1 cellular context compared by ENCODE assay signal in genomic region chr10:104121485-104122272, GRCh38.
TF ChIP-seq lines count a peak whose summit lies in the region.

Gene SFR1 (plus strand): TSS chr10:104122171. CDS start chr10:104122184, 13 bp downstream.

TF ChIP-seq in HepG2, 621 proteins besides CTCF, POLR2A, EP300 and RAD21 (continued from another document and continues in another):
- TF ChIP-seq ZBED4 (CRISPR knock-in tag; IDR thresholded peaks at IDR 0.05; ENCODE audit: borderline replicate concordance) = no peak
- peak; percentile 93 for TF ChIP-seq TEAD3 (CRISPR knock-in tag; optimal IDR thresholded peaks at IDR 0.05; ENCODE audit: borderline replicate concordance)
- TF ChIP-seq DNMT1 (CRISPR knock-in tag; IDR thresholded peaks at IDR 0.05) = no peak
- TF ChIP-seq SATB2 (CRISPR knock-in tag; IDR thresholded peaks at IDR 0.05) = no peak
- peak; percentile 54; the same call in 1 of the 2 replicates for TF ChIP-seq SIX4 (CRISPR knock-in tag; IDR thresholded peaks at IDR 0.05)
- TF ChIP-seq ZNF850 (CRISPR knock-in tag; conservative IDR thresholded peaks at IDR 0.05) = 0 out of 2 replicates have a peak, but pooled peaks have one; percentile 39
- TF ChIP-seq ZNF451 (CRISPR knock-in tag; IDR thresholded peaks at IDR 0.05) = peak; percentile 67; the same call in 1 of the 2 replicates
- peak; percentile 74 for TF ChIP-seq ARID4A (CRISPR knock-in tag; IDR thresholded peaks at IDR 0.05; ENCODE audit: borderline replicate concordance)
- TF ChIP-seq ZSCAN21 (CRISPR knock-in tag; IDR thresholded peaks at IDR 0.05; ENCODE audit: borderline replicate concordance) = 0 out of 2 replicates have a peak, but pooled peaks have one; percentile 29
- TF ChIP-seq ZNF691 (CRISPR knock-in tag; IDR thresholded peaks at IDR 0.05; ENCODE audit: borderline replicate concordance, low read depth) = peak; percentile 56; the same call in 1 of the 2 replicates
- TF ChIP-seq SNRNP70 (IDR thresholded peaks at IDR 0.05; ENCODE audit: low read depth, low read length) = no peak
- peak; percentile 87; the same call in 1 of the 2 replicates for TF ChIP-seq SIN3A (IDR thresholded peaks at IDR 0.05; ENCODE audit: borderline replicate concordance, low read depth, low read length)
- 0 out of 2 replicates have a peak, but pooled peaks have one; percentile 80 for TF ChIP-seq MTF2 (CRISPR knock-in tag; IDR thresholded peaks at IDR 0.05; ENCODE audit: borderline replicate concordance)
- no peak for TF ChIP-seq NFE2L2 (IDR thresholded peaks at IDR 0.05; ENCODE audit: low read length)
- TF ChIP-seq IRX3 (CRISPR knock-in tag; IDR thresholded peaks at IDR 0.05; ENCODE audit: borderline replicate concordance, low read depth) = 0 out of 2 replicates have a peak, but pooled peaks have one; percentile 63
- TF ChIP-seq CBX2 (IDR thresholded peaks at IDR 0.05; ENCODE audit: low read depth, low read length) = no peak
- 0 out of 2 replicates have a peak, but pooled peaks have one; percentile 47 for TF ChIP-seq CBX2 (CRISPR knock-in tag; IDR thresholded peaks at IDR 0.05; ENCODE audit: low read depth)
- peak; percentile 71 for TF ChIP-seq ETV6 (CRISPR knock-in tag; conservative IDR thresholded peaks at IDR 0.05)
- 0 out of 2 replicates have a peak, but pooled peaks have one; percentile 29 for TF ChIP-seq ZNF614 (CRISPR knock-in tag; IDR thresholded peaks at IDR 0.05; ENCODE audit: borderline replicate concordance)
- TF ChIP-seq ZSCAN9 (CRISPR knock-in tag; IDR thresholded peaks at IDR 0.05; ENCODE audit: borderline replicate concordance) = peak; percentile 70; the same call in 1 of the 2 replicates
- no peak for TF ChIP-seq ZNF337 (CRISPR knock-in tag; IDR thresholded peaks at IDR 0.05; ENCODE audit: borderline replicate concordance, low read depth)
- no peak; the same call in none of the 2 replicates for TF ChIP-seq HDAC2 (CRISPR knock-in tag; IDR thresholded peaks at IDR 0.05)
- 0 out of 2 replicates have a peak, but pooled peaks have one; percentile 43 for TF ChIP-seq EEA1 (CRISPR knock-in tag; IDR thresholded peaks at IDR 0.05; ENCODE audit: borderline replicate concordance)
- no peak for TF ChIP-seq ZNF879 (CRISPR knock-in tag; IDR thresholded peaks at IDR 0.05)
- TF ChIP-seq MXD3 (CRISPR knock-in tag; IDR thresholded peaks at IDR 0.05) = peak; percentile 61; the same call in 1 of the 2 replicates
- peak; percentile 72; the same call in 1 of the 2 replicates for TF ChIP-seq ZNF891 (CRISPR knock-in tag; IDR thresholded peaks at IDR 0.05)
- no peak for TF ChIP-seq ZSCAN29 (CRISPR knock-in tag; conservative IDR thresholded peaks at IDR 0.05)
- TF ChIP-seq NR2F1 (CRISPR knock-in tag; IDR thresholded peaks at IDR 0.05) = no peak
- 0 out of 2 replicates have a peak, but pooled peaks have one; percentile 29 for TF ChIP-seq PATZ1 (CRISPR knock-in tag; IDR thresholded peaks at IDR 0.05)
- peak; percentile 85 for TF ChIP-seq ZNF670 (CRISPR knock-in tag; IDR thresholded peaks at IDR 0.05; ENCODE audit: borderline replicate concordance)
- TF ChIP-seq TCF12 (IDR thresholded peaks at IDR 0.05) = no peak
- TF ChIP-seq TCF12 (CRISPR knock-in tag; IDR thresholded peaks at IDR 0.05) = no peak
- TF ChIP-seq ZNF562 (CRISPR knock-in tag; IDR thresholded peaks at IDR 0.05; ENCODE audit: borderline replicate concordance) = no peak
- TF ChIP-seq REXO4 (CRISPR knock-in tag; IDR thresholded peaks at IDR 0.05; ENCODE audit: borderline replicate concordance) = no peak
- TF ChIP-seq MIER3 (CRISPR knock-in tag; IDR thresholded peaks at IDR 0.05; ENCODE audit: borderline replicate concordance) = peak; percentile 66; the same call in 1 of the 2 replicates
- TF ChIP-seq CCAR2 (optimal IDR thresholded peaks at IDR 0.05; ENCODE audit: low read depth, low read length) = no peak
- TF ChIP-seq SP2 (CRISPR knock-in tag; IDR thresholded peaks at IDR 0.05) = peak; percentile 81
- peak; percentile 46; the same call in 1 of the 2 replicates for TF ChIP-seq KAT7 (CRISPR knock-in tag; IDR thresholded peaks at IDR 0.05; ENCODE audit: borderline replicate concordance)
- no peak for TF ChIP-seq ZXDC (CRISPR knock-in tag; IDR thresholded peaks at IDR 0.05)
- no peak for TF ChIP-seq NONO (IDR thresholded peaks at IDR 0.05)
- TF ChIP-seq NONO (CRISPR knock-in tag; conservative IDR thresholded peaks at IDR 0.05) = no peak; the same call in none of the 2 replicates
- no peak for TF ChIP-seq GZF1 (CRISPR knock-in tag; IDR thresholded peaks at IDR 0.05)
- no peak for TF ChIP-seq BCL3 (CRISPR knock-in tag; IDR thresholded peaks at IDR 0.05)
- no peak for TF ChIP-seq TOE1 (CRISPR knock-in tag; IDR thresholded peaks at IDR 0.05)
- TF ChIP-seq ZNF282 (IDR thresholded peaks at IDR 0.05; ENCODE audit: partially characterized antibody) = no peak
- TF ChIP-seq ZNF382 (CRISPR knock-in tag; IDR thresholded peaks at IDR 0.05; ENCODE audit: borderline replicate concordance) = no peak
- TF ChIP-seq MXI1 (IDR thresholded peaks at IDR 0.05; ENCODE audit: borderline replicate concordance, low read depth, low read length) = peak; percentile 64; the same call in 1 of the 3 replicates
- TF ChIP-seq DDIT3 (CRISPR knock-in tag; IDR thresholded peaks at IDR 0.05) = no peak
- TF ChIP-seq ETV5 (CRISPR knock-in tag; IDR thresholded peaks at IDR 0.05; ENCODE audit: borderline replicate concordance) = peak; percentile 5; the same call in 1 of the 2 replicates
- TF ChIP-seq ZNF224 (CRISPR knock-in tag; IDR thresholded peaks at IDR 0.05) = peak; percentile 65; the same call in 1 of the 2 replicates
- peak; percentile 13; the same call in 1 of the 2 replicates for TF ChIP-seq CEBPB (IDR thresholded peaks at IDR 0.05; ENCODE audit: borderline replicate concordance, low read depth, low read length)
- TF ChIP-seq ELF3 (CRISPR knock-in tag; IDR thresholded peaks at IDR 0.05) = peak; percentile 83
- peak; percentile 73 for TF ChIP-seq CREB1 (IDR thresholded peaks at IDR 0.05)
- TF ChIP-seq CREB1 (CRISPR knock-in tag; IDR thresholded peaks at IDR 0.05) = peak; percentile 84
